ENCODE assay signal across 24 cellular contexts in the genomic region with DNA sequence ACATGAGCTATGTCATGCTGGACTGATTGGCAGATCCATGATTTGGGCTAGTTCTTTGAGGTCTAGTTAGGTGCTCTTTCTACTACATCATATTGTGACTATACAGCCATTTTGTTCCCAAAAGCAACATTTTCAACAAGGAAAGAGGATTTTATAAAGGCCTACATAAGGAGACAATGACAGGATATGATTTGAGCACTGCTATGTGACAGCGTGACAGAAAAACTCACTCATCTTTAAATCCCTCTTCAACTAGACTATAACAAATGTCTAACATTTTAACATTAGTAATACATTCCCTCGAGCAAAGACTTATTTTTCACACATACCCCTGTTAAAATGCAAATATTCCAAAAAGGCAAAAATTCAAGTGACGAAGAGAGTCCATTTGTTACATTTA.
"Had no signal": no experiment of that assay in that cellular context is flagged by ENCODE, and none has a peak within 500 bp of the region (broad histone marks: within the 10 kb centered on the region; RNA-seq: fewer than 3 reads in every experiment).

No MANE protein-coding gene starts in this region.

- H3K36me3 ChIP-seq: stomach, suprapubic skin, thoracic aorta, thyroid gland, tibial artery, tibial nerve, transverse colon, upper lobe of left lung, upper lobe of right lung, uterus, vagina had no signal

- H3K4me3 ChIP-seq: stomach, suprapubic skin, testis, thoracic aorta, thyroid gland, tibial artery, tibial nerve, transverse colon, upper lobe of left lung, upper lobe of right lung, uterus, vagina had no signal

- H3K9me3 ChIP-seq: stomach, suprapubic skin, testis, thoracic aorta, thyroid gland, tibial artery, transverse colon, upper lobe of left lung, upper lobe of right lung, uterus, vagina had no signal

- H3K27ac ChIP-seq: stomach, suprapubic skin, testis, thoracic aorta, thyroid gland, tibial artery, tibial nerve, transverse colon, upper lobe of left lung, upper lobe of right lung, uterus, vagina had no signal

- H3K27me3 ChIP-seq: stomach, suprapubic skin, testis, thyroid gland, tibial artery, tibial nerve, transverse colon, upper lobe of left lung, upper lobe of right lung, uterus, vagina had no signal

- DNase-seq: stimulated activated CD4-positive, alpha-beta T cell treated with anti-CD3 and anti-CD28 coated beads, Interleukin-2, amount 100 ng/mL, for 48 hours; stimulated activated CD4-positive, alpha-beta T cell treated with anti-CD3 and anti-CD28 coated beads, Interleukin-4, amount 100 ng/mL, for 1 hour; stimulated activated CD4-positive, alpha-beta T cell treated with anti-CD3 and anti-CD28 coated beads, Interleukin-4, amount 100 ng/mL, for 24 hours; stimulated activated CD4-positive, alpha-beta T cell treated with anti-CD3 and anti-CD28 coated beads, Interleukin-4, amount 100 ng/mL, for 4 hours; stimulated activated CD8-positive, alpha-beta memory T cell treated with anti-CD3 and anti-CD28 coated beads, Interleukin-4, amount 100 ng/mL, for 48 hours; stimulated activated naive B cell treated with anti-CD40 and anti-IgM and Interleukin-4, amounts not matched to agents 10 μg/mL and 1 μg/mL and 100 μg/mL, for 72 hours; stimulated activated naive CD4-positive, alpha-beta T cell; stimulated activated naive CD4-positive, alpha-beta T cell treated with Interleukin-2 at 50 U/mL for 16 hours; stimulated activated naive CD8-positive, alpha-beta T cell treated with anti-CD3 and anti-CD28 coated beads, Interleukin-15, amount 100 ng/mL, for 72 hours; stimulated activated naive CD8-positive, alpha-beta T cell treated with anti-CD3 and anti-CD28 coated beads, Interleukin-15, Interleukin-2, amounts not matched to agents 100 U/mL and 50 U/mL, for 24 hours; stomach; substantia nigra; testis; thyroid gland; tibial artery; transverse colon; trophoblast cell; upper lobe of left lung; upper lobe of right lung; uterus had no signal
